14 cellular contexts compared by ENCODE assay signal in the genomic region with DNA sequence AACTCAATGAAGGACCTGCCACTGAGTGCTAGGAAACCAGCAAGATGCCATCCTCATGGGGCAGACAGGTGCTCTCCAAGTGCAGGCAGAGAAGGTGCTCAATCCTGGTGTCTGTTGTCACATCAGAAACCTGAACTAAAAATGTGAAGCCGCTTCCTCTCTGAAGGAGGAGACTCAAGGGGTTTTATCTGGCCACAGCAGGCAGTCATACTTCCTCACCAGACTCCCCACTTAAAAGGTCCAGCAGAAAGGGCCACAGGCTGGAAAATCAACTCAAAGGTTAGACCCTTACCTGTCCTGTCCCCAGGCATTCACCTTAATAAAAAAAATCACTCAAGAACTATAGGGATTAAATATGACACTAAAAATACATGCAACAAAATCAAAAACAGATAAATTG. TPM values are rescaled to one million over a fixed set of nuclear protein-coding genes. Genes with fewer than 3 reads are reported as not detected.
DNase-seq lines count a peak whose midpoint lies in the region; ATAC-seq, FAIRE-seq and TF ChIP-seq lines count a peak whose summit lies in the region.
"Had no signal": no experiment of that assay in that cellular context is flagged by ENCODE, and none has a peak within 500 bp of the region (broad histone marks: within the 10 kb centered on the region; RNA-seq: fewer than 3 reads in every experiment).

No MANE protein-coding gene starts in this region.

- H3K27ac Mint-ChIP-seq in activated CD4-positive, alpha-beta T cell treated with anti-CD3 and anti-CD28 coated beads for 36 hours: peak overlapping the region; percentile 62
- peak overlapping the region; percentile 23 for H3K27ac Mint-ChIP-seq in astrocyte (ENCODE audit: unreplicated experiment)
- H3K27ac Mint-ChIP-seq: dendritic cell treated with granulocyte-macrophage colony-stimulating factor and Interleukin-4, amounts not matched to agents 40 ng/mL and 50 ng/mL, for 4 days had no signal

- H3K9me3 ChIP-seq in astrocyte (ENCODE audit: insufficient read depth, low read depth, low read length): no peaks in the 10 kb centered on the region

- H2AFZ ChIP-seq in astrocyte (ENCODE audit: low read depth, low read length): no peak overlapping the region

- peaks cover 96% of the 10 kb centered on the region for H3K79me2 ChIP-seq in astrocyte (ENCODE audit: insufficient read depth, low read length)

- H3K4me2 ChIP-seq in astrocyte (ENCODE audit: low read length): no peak overlapping the region

- H3K9ac ChIP-seq in astrocyte (ENCODE audit: low read length): no peak overlapping the region

- DNase-seq in activated CD4-positive, alpha-beta T cell treated with anti-CD3 and anti-CD28 coated beads for 36 hours: no peak
- DNase-seq in activated CD4-positive, alpha-beta T cell treated with anti-CD3 and anti-CD28 coated beads, Interleukin-2, amount 50 U/mL, for 1 hour: no peak
- DNase-seq in MV-4-11 (lab: John Stamatoyannopoulos, UW) (peak; percentile 14), astrocyte (ENCODE audit: low read depth) (no peak), posterior vena cava (ENCODE audit: low spot score) (peak; percentile 9), HTR-8/SVneo (ENCODE audit: insufficient read length, low spot score) (no peak), mesenteric fat pad (ENCODE audit: low spot score) (no peak)
- DNase-seq: activated CD8-positive, alpha-beta memory T cell treated with anti-CD3 and anti-CD28 coated beads, Interleukin-2, amount 50 U/mL, for 4 hours; hypothalamus; SIG-M5; stimulated activated CD4-positive, alpha-beta T cell treated with anti-CD3 and anti-CD28 coated beads, Interleukin-2, amount 100 ng/mL, for 24 hours had no signal

- H3K27me3 Mint-ChIP-seq in activated CD4-positive, alpha-beta T cell treated with anti-CD3 and anti-CD28 coated beads for 36 hours: no peaks in the 10 kb centered on the region
- no peaks in the 10 kb centered on the region for H3K27me3 Mint-ChIP-seq in astrocyte (ENCODE audit: low read depth, unreplicated experiment)
- H3K27me3 Mint-ChIP-seq: dendritic cell treated with granulocyte-macrophage colony-stimulating factor and Interleukin-4, amounts not matched to agents 40 ng/mL and 50 ng/mL, for 4 days had no signal

- peaks cover 85% of the 10 kb centered on the region for H3K4me1 Mint-ChIP-seq in activated CD4-positive, alpha-beta T cell treated with anti-CD3 and anti-CD28 coated beads for 36 hours
- peaks cover 39% of the 10 kb centered on the region for H3K4me1 Mint-ChIP-seq in astrocyte (ENCODE audit: low read depth, unreplicated experiment)

- H3K9me3 Mint-ChIP-seq in activated CD4-positive, alpha-beta T cell treated with anti-CD3 and anti-CD28 coated beads for 36 hours (ENCODE audit: low read depth): no peaks in the 10 kb centered on the region
- no peaks in the 10 kb centered on the region for H3K9me3 Mint-ChIP-seq in astrocyte (ENCODE audit: unreplicated experiment)
- H3K9me3 Mint-ChIP-seq: dendritic cell treated with granulocyte-macrophage colony-stimulating factor and Interleukin-4, amounts not matched to agents 40 ng/mL and 50 ng/mL, for 4 days had no signal

- H4K20me1 ChIP-seq in astrocyte (ENCODE audit: insufficient read depth, low read length): peaks cover 80% of the 10 kb centered on the region

- H3K36me3 Mint-ChIP-seq in activated CD4-positive, alpha-beta T cell treated with anti-CD3 and anti-CD28 coated beads for 36 hours (ENCODE audit: low read depth): peaks cover 34% of the 10 kb centered on the region
- H3K36me3 Mint-ChIP-seq in astrocyte (ENCODE audit: low read depth, unreplicated experiment): peaks cover 11% of the 10 kb centered on the region

- H3K27ac ChIP-seq in astrocyte (ENCODE audit: low read depth, low read length): no peak overlapping the region

- no peak for TF ChIP-seq CTCF in astrocyte (IDR thresholded peaks at IDR 0.05; ENCODE audit: insufficient read depth, low read depth, low read length)

- H3K4me3 Mint-ChIP-seq in activated CD4-positive, alpha-beta T cell treated with anti-CD3 and anti-CD28 coated beads for 36 hours: no peak overlapping the region
- no peak overlapping the region for H3K4me3 Mint-ChIP-seq in astrocyte (ENCODE audit: unreplicated experiment)
- H3K4me3 Mint-ChIP-seq: dendritic cell treated with granulocyte-macrophage colony-stimulating factor and Interleukin-4, amounts not matched to agents 40 ng/mL and 50 ng/mL, for 4 days had no signal

- no peak overlapping the region for H3K4me3 ChIP-seq in astrocyte (ENCODE audit: insufficient read depth, low read depth, low read length)

- no peaks in the 10 kb centered on the region for H3K36me3 ChIP-seq in astrocyte (ENCODE audit: insufficient read depth, low read length)

- peaks cover 12% of the 10 kb centered on the region for H3K4me1 ChIP-seq in astrocyte (ENCODE audit: insufficient read depth, low read length)

- no peak for ATAC-seq in activated CD4-positive, alpha-beta T cell treated with anti-CD3 and anti-CD28 coated beads for 36 hours
- ATAC-seq in GM18909 (IDR thresholded peaks at IDR 0.05; ENCODE audit: poor library complexity, unreplicated experiment): no peak

- POLR2A ChIA-PET in activated CD4-positive, alpha-beta T cell treated with anti-CD3 and anti-CD28 coated beads for 36 hours (lab: Charles Lee): no interaction called here

- CTCF ChIA-PET in activated CD4-positive, alpha-beta T cell treated with anti-CD3 and anti-CD28 coated beads for 36 hours (lab: Charles Lee): no interaction called here

- intact Hi-C loops in activated CD4-positive, alpha-beta T cell treated with anti-CD3 and anti-CD28 coated beads for 36 hours (cut with DNase I, micrococcal nuclease): no loop called here
- intact Hi-C loops in posterior vena cava (cut with DNase I): no loop called here

- H3K27me3 ChIP-seq in astrocyte (ENCODE audit: insufficient read depth, low read length): no peaks in the 10 kb centered on the region

- FAIRE-seq in astrocyte (lab: Jason Lieb, UNC) (no peak), HTR-8/SVneo (lab: Jason Lieb, UNC) (no peak)
- FAIRE-seq: A204.1 had no signal

RNA-seq across cellular contexts. Expression of a gene that starts 4.8 kb away (rescaled TPM):
- 10 to 100 TPM; 45.4 to 47.8 TPM for total RNA-seq in activated CD4-positive, alpha-beta T cell treated with anti-CD3 and anti-CD28 coated beads for 36 hours
- 26.2 and 29.0 TPM in 2 replicates for total RNA-seq in astrocyte
- total RNA-seq in posterior vena cava: 10 to 100 TPM; 21.5 to 26.0 TPM
- total RNA-seq in mesenteric fat pad: 33.1 TPM

RNA-seq across cellular contexts. Expression of a gene that starts 7.7 kb away (rescaled TPM):
- total RNA-seq in activated CD4-positive, alpha-beta T cell treated with anti-CD3 and anti-CD28 coated beads for 36 hours: 10 to 100 TPM; 83.4 to 84.9 TPM
- total RNA-seq in astrocyte (11.4 and 14.8 TPM in 2 replicates), posterior vena cava (10 to 100 TPM; 26.0 to 33.1 TPM), mesenteric fat pad (42.9 TPM)

Comparison
In these comparisons a context has a peak if more than half of its experiments do, and no peak if none do; other contexts are left out.
1. DNase-seq: peak in MV-4-11 (single experiment) and posterior vena cava (single experiment); none in activated CD4-positive, alpha-beta T cell treated with anti-CD3 and anti-CD28 coated beads for 36 hours (single experiment), activated CD4-positive, alpha-beta T cell treated with anti-CD3 and anti-CD28 coated beads, Interleukin-2, amount 50 U/mL, for 1 hour (single experiment), astrocyte (single experiment), HTR-8/SVneo (single experiment) and mesenteric fat pad (single experiment).